Comparison of ENCODE assay signal across 8 cellular contexts in genomic region chr15:89690276-89691218, GRCh38. TPM values are rescaled to one million over a fixed set of nuclear protein-coding genes. Genes with fewer than 3 reads are reported as not detected.
DNase-seq lines count a peak whose midpoint lies in the region; ATAC-seq, FAIRE-seq and TF ChIP-seq lines count a peak whose summit lies in the region.

Gene PEX11A, minus strand, starts transcription at chr15:89690754. Its CDS starts 122 bp downstream, at chr15:89690632.
Gene WDR93, plus strand, starts transcription at chr15:89690811. Its CDS starts 10,936 bp downstream, at chr15:89701747.

- DNase-seq in GM12892 (ENCODE audit: insufficient read length): peak; percentile 73
- peak; percentile 83 to 94 (median 92) for DNase-seq in NCI-H1417 (lab: John Stamatoyannopoulos, UW)
- DNase-seq in T1000 (lab: John Stamatoyannopoulos, UW): peak; percentile 60
- peak; percentile 11 for DNase-seq in astrocyte of the cerebellum (ENCODE audit: low read depth)
- peak; percentile 47 for DNase-seq in iPS DF 19.7 (ENCODE audit: low read depth, low spot score)
- DNase-seq in retinal pigment epithelial cell (ENCODE audit: low read depth): no peak
- no peak for DNase-seq in cerebellar nuclear complex (lab: John Stamatoyannopoulos, UW)

- TF ChIP-seq CTCF in astrocyte of the cerebellum (IDR thresholded peaks at IDR 0.05; ENCODE audit: low read depth, low read length, missing control alignments): no peak
- TF ChIP-seq CTCF in retinal pigment epithelial cell (conservative IDR thresholded peaks at IDR 0.05; ENCODE audit: low read depth, low read length): no peak

- ATAC-seq in HG02759 (IDR thresholded peaks at IDR 0.05; ENCODE audit: unreplicated experiment): peak; percentile 92

- in situ Hi-C loops in astrocyte of the cerebellum (cut with HindIII; ENCODE audit: low sequenced_read_pairs): no loop called here

- FAIRE-seq in GM12892 (lab: Jason Lieb, UNC): peak; percentile 86

- no peak for TF ChIP-seq POLR2A in GM12892 (IDR thresholded peaks at IDR 0.05; ENCODE audit: low read depth, low read length)

- H3K4me3 ChIP-seq in astrocyte of the cerebellum (ENCODE audit: low read depth, low read length) (peak within 1 kb of the TSS; percentile 69), retinal pigment epithelial cell (ENCODE audit: low read length) (peak within 1 kb of the TSS; percentile 96)

RNA-seq across cellular contexts. Expression of gene PEX11A, which starts in this region (rescaled TPM):
- polyA plus RNA-seq in GM12892 (2012; ENCODE audit: missing spikeins): 3.4 TPM

RNA-seq across cellular contexts. Expression of gene WDR93, which starts in this region (rescaled TPM):
- polyA plus RNA-seq in GM12892 (2012; ENCODE audit: missing spikeins): not detected

Comparison
In these comparisons a context has a peak if more than half of its experiments do, and no peak if none do; other contexts are left out.
1. DNase-seq: peak in GM12892 (single experiment), NCI-H1417 (3 of 3), T1000 (single experiment), astrocyte of the cerebellum (single experiment) and iPS DF 19.7 (single experiment); none in retinal pigment epithelial cell (single experiment) and cerebellar nuclear complex (0 of 2).